ENCODE assay signal across 24 cellular contexts in the genomic region with DNA sequence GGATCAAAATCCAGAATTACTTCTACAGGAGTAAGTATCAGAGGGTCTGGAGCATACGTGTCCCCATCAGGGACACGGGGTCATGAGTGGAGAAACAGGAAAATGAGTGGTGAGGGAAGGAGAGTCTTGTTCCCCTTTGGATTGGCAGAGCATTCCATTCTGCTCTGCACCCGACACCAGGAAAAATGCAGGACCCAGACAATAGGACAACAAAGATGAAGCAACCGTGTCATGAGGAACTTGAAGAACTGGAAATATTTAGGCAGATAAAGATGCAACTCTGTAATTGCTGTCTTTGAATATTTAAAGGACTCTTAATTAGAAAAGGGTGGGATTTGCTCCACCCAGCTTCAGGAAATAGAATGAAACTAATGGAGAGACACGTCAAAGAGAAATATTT.
DNase-seq lines count a peak whose midpoint lies in the region; ATAC-seq and TF ChIP-seq lines count a peak whose summit lies in the region.
"Had no signal": no experiment of that assay in that cellular context is flagged by ENCODE, and none has a peak within 500 bp of the region (broad histone marks: within the 10 kb centered on the region; RNA-seq: fewer than 3 reads in every experiment).

No MANE protein-coding gene starts in this region.

- no peaks in the 10 kb centered on the region for H3K9me3 Mint-ChIP-seq in HFFc6
- H3K9me3 Mint-ChIP-seq: activated T-cell treated with anti-CD3 and anti-CD28 coated beads, Interleukin-2, amount 50 U/mL, for 24 hours had no signal

- H2AFZ ChIP-seq in ACC112 (ENCODE audit: low read length, unreplicated experiment) = no peak overlapping the region
- H2AFZ ChIP-seq: hepatocyte had no signal

- no peaks in the 10 kb centered on the region for H3K27me3 Mint-ChIP-seq in HFFc6 (ENCODE audit: insufficient read depth)

- H3K27ac Mint-ChIP-seq in HFFc6 = peak overlapping the region; percentile 76
- H3K27ac Mint-ChIP-seq: activated CD4-positive, alpha-beta T cell treated with anti-CD3 and anti-CD28 coated beads for 36 hours; activated T-cell treated with anti-CD3 and anti-CD28 coated beads, Interleukin-2, amount 50 U/mL, for 24 hours; naive B cell; T-helper 17 cell had no signal

- no peaks in the 10 kb centered on the region for H3K9me3 ChIP-seq in stomach
- H3K9me3 ChIP-seq: BLaER1 treated with 17β-estradiol and CSF1 and Interleukin-3, amounts not matched to agents 10 nM and 100 nM; left ventricle myocardium inferior had no signal

- H3K27me3 ChIP-seq in ACC112 (ENCODE audit: insufficient read depth, low read length) (no peaks in the 10 kb centered on the region), stomach (peaks cover 0 to 7% (median 0%) of the 10 kb centered on the region in 3 donors)
- H3K27me3 ChIP-seq: BLaER1 treated with 17β-estradiol and CSF1 and Interleukin-3, amounts not matched to agents 10 nM and 100 nM; foreskin keratinocyte; hepatocyte had no signal

- DNase-seq in HFFc6 (no peak), epithelial cell of esophagus (ENCODE audit: low read depth) (peak; percentile 36), pons (ENCODE audit: low spot score) (peak; percentile 51), SHP77 (lab: John Stamatoyannopoulos, UW) (no peak), stomach (no peak)
- DNase-seq: activated CD4-positive, alpha-beta T cell treated with anti-CD3 and anti-CD28 coated beads for 36 hours; activated naive CD4-positive, alpha-beta T cell treated with Interleukin-2 at 50 U/mL for 16 hours; activated T-cell treated with anti-CD3 and anti-CD28 coated beads, Interleukin-2, amount 50 U/mL, for 24 hours; COR-L47; DMS79 treated with DMSO at 0.1 percent for 48 hours; foreskin keratinocyte; HCEC 1CT; left ventricle myocardium inferior; naive B cell; NCI-H1092 treated with DMSO at 0.1 percent for 48 hours; NCI-H2029; NCI-H226; stimulated activated naive CD4-positive, alpha-beta T cell treated with Interleukin-2 at 50 U/mL for 16 hours; T-helper 17 cell had no signal

- TF ChIP-seq EP300 in stomach (IDR thresholded peaks at IDR 0.05) = no peak

- ATAC-seq in HG03457 (IDR thresholded peaks at IDR 0.05; ENCODE audit: unreplicated experiment) (no peak), GM19452 (IDR thresholded peaks at IDR 0.05; ENCODE audit: unreplicated experiment) (no peak)
- ATAC-seq: activated CD4-positive, alpha-beta T cell treated with anti-CD3 and anti-CD28 coated beads for 36 hours; foreskin keratinocyte; T-helper 17 cell had no signal

- H3K4me3 Mint-ChIP-seq in HFFc6 = peak overlapping the region; percentile 27; the same call in 1 of the 2 replicates
- H3K4me3 Mint-ChIP-seq: activated CD4-positive, alpha-beta T cell treated with anti-CD3 and anti-CD28 coated beads for 36 hours; activated T-cell treated with anti-CD3 and anti-CD28 coated beads, Interleukin-2, amount 50 U/mL, for 24 hours; naive B cell; T-helper 17 cell had no signal

- H3K4me1 ChIP-seq in ACC112 (ENCODE audit: control insufficient read depth, insufficient read depth, low read length, unreplicated experiment) (peaks cover 88% of the 10 kb centered on the region), stomach (peaks cover 4 to 50% (median 24%) of the 10 kb centered on the region in 4 donors)

- TF ChIP-seq POLR2A in stomach (IDR thresholded peaks at IDR 0.05) = no peak

- H3K36me3 ChIP-seq in ACC112 (ENCODE audit: insufficient read depth, low read length) = peaks cover 4% of the 10 kb centered on the region; the same call in 1 of the 2 replicates
- H3K36me3 ChIP-seq in stomach = no peaks in the 10 kb centered on the region
- H3K36me3 ChIP-seq: BLaER1 treated with 17β-estradiol and CSF1 and Interleukin-3, amounts not matched to agents 10 nM and 100 nM; left ventricle myocardium inferior had no signal

- peaks cover 73% of the 10 kb centered on the region for H3K79me2 ChIP-seq in ACC112 (ENCODE audit: control insufficient read depth, insufficient read depth, low read length, unreplicated experiment)

- intact Hi-C loops in stomach (cut with DNase I; ENCODE audit: low total_unique reads) = no loop called here

- peaks cover 95% of the 10 kb centered on the region for H3K4me1 Mint-ChIP-seq in HFFc6 (ENCODE audit: low read depth)
- H3K4me1 Mint-ChIP-seq: activated CD4-positive, alpha-beta T cell treated with anti-CD3 and anti-CD28 coated beads for 36 hours; naive B cell had no signal

- TF ChIP-seq CTCF in HFFc6 (IDR thresholded peaks at IDR 0.05) = no peak
- TF ChIP-seq CTCF in epithelial cell of esophagus (IDR thresholded peaks at IDR 0.05; ENCODE audit: insufficient read depth, low read depth, low read length, missing control alignments) = no peak
- TF ChIP-seq CTCF in stomach (IDR thresholded peaks at IDR 0.05) = no peak

- WGBS in stomach, 5 donors = 50 to 65% (median 55%) methylated on average over 5 of the region's 5 CpGs

- H3K36me3 Mint-ChIP-seq in HFFc6 (ENCODE audit: low read depth) = peaks cover 7% of the 10 kb centered on the region
- H3K36me3 Mint-ChIP-seq: naive B cell had no signal

- H3K27ac ChIP-seq in ACC112 (ENCODE audit: low read depth, low read length) = peak overlapping the region; percentile 97
- no peak overlapping the region for H3K27ac ChIP-seq in stomach
- H3K27ac ChIP-seq: BLaER1 treated with 17β-estradiol and CSF1 and Interleukin-3, amounts not matched to agents 10 nM and 100 nM; foreskin keratinocyte; hepatocyte; left ventricle myocardium inferior had no signal

- H3K4me3 ChIP-seq in ACC112 (ENCODE audit: low read depth, low read length) (peak overlapping the region; percentile 39), epithelial cell of esophagus (ENCODE audit: low read length) (no peak overlapping the region), stomach (no peak overlapping the region)
- H3K4me3 ChIP-seq: BLaER1 treated with 17β-estradiol and CSF1 and Interleukin-3, amounts not matched to agents 10 nM and 100 nM; hepatocyte; left ventricle myocardium inferior had no signal

Comparison
In these comparisons a context has a peak if more than half of its experiments do, and no peak if none do; other contexts are left out.
1. DNase-seq: peak in epithelial cell of esophagus (single experiment) and pons (single experiment); none in HFFc6 (single experiment), SHP77 (0 of 2) and stomach (single experiment).